ENCODE assay signal across 8 cellular contexts in the genomic region with DNA sequence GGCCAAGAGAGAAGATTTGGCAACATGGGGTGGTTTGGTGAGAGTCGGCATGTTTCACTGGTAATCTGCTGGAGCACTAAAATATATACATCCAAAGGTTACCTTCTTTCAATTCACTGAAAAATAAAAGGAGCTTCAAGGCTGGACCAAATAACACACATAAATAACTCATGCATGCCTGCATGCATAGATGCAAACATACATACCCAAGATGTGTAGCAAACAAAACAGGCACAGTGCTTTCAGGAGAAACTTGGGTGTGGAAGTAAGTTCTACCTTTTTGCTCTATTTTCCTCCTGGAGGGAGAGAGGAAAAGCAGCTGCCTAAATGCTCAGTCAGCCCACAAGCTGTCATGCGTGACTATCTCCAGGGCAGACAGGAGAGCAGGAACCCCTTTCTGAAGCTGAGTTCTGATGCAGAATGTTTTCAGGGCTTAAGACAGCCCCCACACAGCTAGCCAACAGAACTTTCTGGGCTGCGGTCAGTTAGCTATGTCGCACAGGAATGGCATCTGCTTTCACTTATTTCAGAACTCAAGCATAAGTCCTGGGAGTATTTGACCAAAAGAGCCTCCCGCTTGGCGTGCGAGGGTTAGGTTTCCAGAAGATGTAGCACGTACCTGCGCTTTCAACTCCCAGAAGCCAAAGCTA.
DNase-seq lines count a peak whose midpoint lies in the region; ATAC-seq and TF ChIP-seq lines count a peak whose summit lies in the region.

No MANE protein-coding gene starts in this region.

- peak overlapping the region; percentile 98 for H3K27ac ChIP-seq in VCaP

- TF ChIP-seq CTCF in VCaP (conservative IDR thresholded peaks at IDR 0.05) = no peak
- no peak for TF ChIP-seq CTCF in retinal pigment epithelial cell (conservative IDR thresholded peaks at IDR 0.05; ENCODE audit: low read depth, low read length)

- ATAC-seq in GM21515 (IDR thresholded peaks at IDR 0.05; ENCODE audit: unreplicated experiment) = peak; percentile 46

- DNase-seq in GM04503 (ENCODE audit: low read depth) (peak; percentile 98), HT1080 (ENCODE audit: low read depth) (peak; percentile 95), fibroblast of the conjunctiva (ENCODE audit: low read depth) (peak; percentile 95), retinal pigment epithelial cell (ENCODE audit: low read depth) (peak; percentile 93), inferior parietal cortex (ENCODE audit: extremely low spot score) (no peak), HEK293T (ENCODE audit: extremely low spot score) (no peak)

- POLR2A ChIA-PET in HEK293T (lab: Yijun Ruan, JAX) = interaction anchor here (0.7 to 1.0 kb wide), 2 partner anchors 12 to 36 kb away, joined by 3 read pairs; no protein-coding TSS in a partner anchor

- H3K4me3 ChIP-seq in retinal pigment epithelial cell (ENCODE audit: low read length) = peak overlapping the region; percentile 5

- CTCF ChIA-PET in HEK293T (lab: Yijun Ruan, JAX) = interaction anchor here (1.0 kb wide), 1 partner anchor 13 kb away, joined by 3 read pairs; no protein-coding TSS in a partner anchor

TF ChIP-seq in HEK293T, 16 proteins besides CTCF, POLR2A, EP300 and RAD21:
- TF ChIP-seq ARNT (IDR thresholded peaks at IDR 0.05) (no peak), BHLHE40 (IDR thresholded peaks at IDR 0.05; ENCODE audit: borderline replicate concordance) (no peak), SUZ12 (IDR thresholded peaks at IDR 0.05) (no peak), TARDBP (IDR thresholded peaks at IDR 0.05) (no peak), SP1 (IDR thresholded peaks at IDR 0.05) (no peak), ELF4 (IDR thresholded peaks at IDR 0.05) (no peak)
- TF ChIP-seq, protein P1, sequence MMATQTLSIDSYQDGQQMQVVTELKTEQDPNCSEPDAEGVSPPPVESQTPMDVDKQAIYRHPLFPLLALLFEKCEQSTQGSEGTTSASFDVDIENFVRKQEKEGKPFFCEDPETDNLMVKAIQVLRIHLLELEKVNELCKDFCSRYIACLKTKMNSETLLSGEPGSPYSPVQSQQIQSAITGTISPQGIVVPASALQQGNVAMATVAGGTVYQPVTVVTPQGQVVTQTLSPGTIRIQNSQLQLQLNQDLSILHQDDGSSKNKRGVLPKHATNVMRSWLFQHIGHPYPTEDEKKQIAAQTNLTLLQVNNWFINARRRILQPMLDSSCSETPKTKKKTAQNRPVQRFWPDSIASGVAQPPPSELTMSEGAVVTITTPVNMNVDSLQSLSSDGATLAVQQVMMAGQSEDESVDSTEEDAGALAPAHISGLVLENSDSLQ (IDR thresholded peaks at IDR 0.05) = no peak

Comparison
In these comparisons a context has a peak if more than half of its experiments do, and no peak if none do; other contexts are left out.
1. DNase-seq: peak in GM04503 (single experiment), HT1080 (single experiment), fibroblast of the conjunctiva (single experiment) and retinal pigment epithelial cell (single experiment); none in inferior parietal cortex (single experiment) and HEK293T (single experiment).